In the genomic region with DNA sequence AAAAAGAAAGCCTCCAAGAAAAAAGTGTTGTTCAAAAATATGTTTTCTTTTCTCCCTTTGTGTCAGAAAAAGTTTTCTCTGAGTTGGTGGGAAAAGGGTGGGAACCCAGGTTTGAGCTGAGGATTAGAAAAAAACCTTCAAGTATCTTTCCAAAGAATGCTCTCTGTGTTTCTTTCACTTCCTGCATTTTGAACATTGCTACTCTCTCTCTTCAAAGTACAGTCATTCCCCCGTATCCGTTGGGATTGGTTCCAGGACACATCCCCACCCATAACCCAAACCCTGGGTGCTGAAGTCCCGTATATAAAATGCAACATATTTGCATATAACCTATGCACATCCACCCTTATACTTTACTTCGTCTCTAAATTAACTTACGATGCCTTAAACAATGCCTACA, we compare ENCODE assay signal across 13 cellular contexts.
DNase-seq lines count a peak whose midpoint lies in the region; ATAC-seq and TF ChIP-seq lines count a peak whose summit lies in the region.
"Had no signal": no experiment of that assay in that cellular context is flagged by ENCODE, and none has a peak within 500 bp of the region (broad histone marks: within the 10 kb centered on the region; RNA-seq: fewer than 3 reads in every experiment).

No MANE protein-coding gene starts in this region.

- 71 to 78% methylated on average over 5 of the region's 5 CpGs for WGBS in body of pancreas, 2 donors
- WGBS in aorta, 2 donors, result 49 to 55% methylated on average over 5 of the region's 5 CpGs

- no peaks in the 10 kb centered on the region for H3K36me3 ChIP-seq in HUES6 (ENCODE audit: control insufficient read depth, insufficient read depth, low read length)
- no peaks in the 10 kb centered on the region for H3K36me3 ChIP-seq in body of pancreas (replicated peaks in 1 of 2; ENCODE audit: insufficient read depth in 1 of 2, low read depth in 2 of 2)
- H3K36me3 ChIP-seq in lower lobe of right lung, result no peaks in the 10 kb centered on the region
- no peaks in the 10 kb centered on the region for H3K36me3 ChIP-seq in aorta (ENCODE audit: control insufficient read depth in 1 of 2, insufficient read depth in 2 of 2, low read length in 1 of 2)

- H3K9ac ChIP-seq in HUES6 (ENCODE audit: low read length), result no peak overlapping the region

- DNase-seq in body of pancreas (no peak), lower lobe of right lung (no peak), substantia nigra (lab: John Stamatoyannopoulos, UW) (peak in 1 of 49 donors; percentile 15), aorta (no peak)
- DNase-seq: activated CD4-positive, alpha-beta T cell treated with anti-CD3 and anti-CD28 coated beads for 48 hours; activated naive CD4-positive, alpha-beta T cell treated with Interleukin-2 at 50 U/mL for 16 hours; DND-41; NCI-H2107; SHP77 had no signal

- H3K27me3 ChIP-seq in HUES6 (ENCODE audit: control insufficient read depth, insufficient read depth, low read length), result peaks cover 58% of the 10 kb centered on the region
- no peaks in the 10 kb centered on the region for H3K27me3 ChIP-seq in body of pancreas
- H3K27me3 ChIP-seq in lower lobe of right lung (ENCODE audit: low read depth), result no peaks in the 10 kb centered on the region
- H3K27me3 ChIP-seq in aorta (ENCODE audit: control insufficient read depth in 1 of 2, insufficient read depth in 2 of 2, low read length in 1 of 2), result no peaks in the 10 kb centered on the region

- intact Hi-C loops in body of pancreas (cut with DNase I), result no loop called here
- intact Hi-C loops in lower lobe of right lung (cut with DNase I), result no loop called here
- intact Hi-C loops in aorta (cut with DNase I), result no loop called here

- H3K9me3 ChIP-seq in HUES6 (ENCODE audit: control insufficient read depth, insufficient read depth, low read depth, low read length) (no peaks in the 10 kb centered on the region), body of pancreas (no peaks in the 10 kb centered on the region), lower lobe of right lung (no peaks in the 10 kb centered on the region), aorta (ENCODE audit: control insufficient read depth, low read length) (no peaks in the 10 kb centered on the region)

- TF ChIP-seq CTCF in body of pancreas (IDR thresholded peaks at IDR 0.05) (no peak), lower lobe of right lung (IDR thresholded peaks at IDR 0.05) (no peak)

- no peak for TF ChIP-seq POLR2A in body of pancreas (IDR thresholded peaks at IDR 0.05)

- H3K4me3 ChIP-seq in HUES6 (ENCODE audit: low read depth, low read length), result peak overlapping the region; percentile 74; the same call in 1 of the 2 replicates
- H3K4me3 ChIP-seq in body of pancreas, result no peak overlapping the region
- peak overlapping the region; percentile 64 for H3K4me3 ChIP-seq in lower lobe of right lung
- peak overlapping the region in 1 of 2 donors; percentile 15 for H3K4me3 ChIP-seq in aorta (ENCODE audit: low read length in 2 of 2)

- peak overlapping the region; percentile 84; the same call in 1 of the 2 replicates for H3K27ac ChIP-seq in HUES6 (ENCODE audit: low read depth, low read length)
- peak overlapping the region in 3 of 4 donors; percentile 74 to 87 (median 86) for H3K27ac ChIP-seq in body of pancreas
- H3K27ac ChIP-seq in lower lobe of right lung, result peak overlapping the region; percentile 93
- H3K27ac ChIP-seq in substantia nigra (ENCODE audit: low read depth, low read length, poor library complexity, severe bottlenecking), result peak overlapping the region; percentile 96
- H3K27ac ChIP-seq in aorta (ENCODE audit: low read depth in 1 of 2, low read length in 2 of 2), result peak overlapping the region in 1 of 2 donors; percentile 92

- peaks cover 42% of the 10 kb centered on the region for H3K4me1 ChIP-seq in HUES6 (ENCODE audit: control insufficient read depth, insufficient read depth, low read length)
- H3K4me1 ChIP-seq in body of pancreas, result peaks cover 23% of the 10 kb centered on the region
- H3K4me1 ChIP-seq in lower lobe of right lung, result peaks cover 43% of the 10 kb centered on the region
- no peaks in the 10 kb centered on the region for H3K4me1 ChIP-seq in aorta (ENCODE audit: control insufficient read depth in 1 of 2, insufficient read depth in 2 of 2, low read length in 2 of 2)

- ATAC-seq in body of pancreas (no peak), lower lobe of right lung (no peak), HG02852 (IDR thresholded peaks at IDR 0.05; ENCODE audit: unreplicated experiment) (no peak), HG03196 (IDR thresholded peaks at IDR 0.05; ENCODE audit: unreplicated experiment) (no peak), GM18909 (IDR thresholded peaks at IDR 0.05; ENCODE audit: poor library complexity, unreplicated experiment) (no peak), aorta (ENCODE audit: low FRiP score) (no peak)

Comparison
In these comparisons a context has a peak if more than half of its experiments do, and no peak if none do; other contexts are left out.
1. H3K4me3 ChIP-seq: peak in HUES6 (single experiment) and lower lobe of right lung (single experiment); none in body of pancreas (0 of 2).